8 cellular contexts compared by ENCODE assay signal in genomic region chr21:44013380-44014088, GRCh38. TPM values are rescaled to one million over a fixed set of nuclear protein-coding genes. Genes with fewer than 3 reads are reported as not detected.
DNase-seq lines count a peak whose midpoint lies in the region; ATAC-seq, FAIRE-seq and TF ChIP-seq lines count a peak whose summit lies in the region.

No MANE protein-coding gene starts in this region.

- H3K36me3 Mint-ChIP-seq in activated T-helper 2 cell treated with anti-CD3 and anti-CD28 coated beads, Interferon-gamma antibody, Interleukin-2, Interleukin-4, amounts not matched to agents 10 μg/mL and 5 μg/mL and 100 μg/mL, durations not matched to agents 14 hours and 24 hours and 36 hours (ENCODE audit: low read depth): peaks cover 34% of the 10 kb centered on the region
- peaks cover under 1% of the 10 kb centered on the region for H3K36me3 Mint-ChIP-seq in glutamatergic neuron (ENCODE audit: unreplicated experiment)

- H3K4me1 Mint-ChIP-seq in activated T-helper 2 cell treated with anti-CD3 and anti-CD28 coated beads, Interferon-gamma antibody, Interleukin-2, Interleukin-4, amounts not matched to agents 10 μg/mL and 5 μg/mL and 100 μg/mL, durations not matched to agents 14 hours and 24 hours and 36 hours (ENCODE audit: low read depth): peaks cover 48% of the 10 kb centered on the region
- peaks cover 20% of the 10 kb centered on the region for H3K4me1 Mint-ChIP-seq in glutamatergic neuron (ENCODE audit: low read depth, unreplicated experiment)

- H3K4me3 ChIP-seq in skeletal muscle cell (ENCODE audit: low read depth, low read length): peak overlapping the region; percentile 81

- no peaks in the 10 kb centered on the region for H3K9me3 Mint-ChIP-seq in activated T-helper 2 cell treated with anti-CD3 and anti-CD28 coated beads, Interferon-gamma antibody, Interleukin-2, Interleukin-4, amounts not matched to agents 10 μg/mL and 5 μg/mL and 100 μg/mL, durations not matched to agents 14 hours and 24 hours and 36 hours
- H3K9me3 Mint-ChIP-seq in glutamatergic neuron (ENCODE audit: unreplicated experiment): peaks cover 7% of the 10 kb centered on the region

- ATAC-seq in HG03139 (IDR thresholded peaks at IDR 0.05; ENCODE audit: unreplicated experiment): no peak

- TF ChIP-seq POLR2A in H54 (IDR thresholded peaks at IDR 0.05; ENCODE audit: low read depth, low read length): no peak

- FAIRE-seq in H54 (lab: Jason Lieb, UNC): no peak

- intact Hi-C loops in activated T-helper 2 cell treated with anti-CD3 and anti-CD28 coated beads, Interferon-gamma antibody, Interleukin-2, Interleukin-4, amounts not matched to agents 10 μg/mL and 5 μg/mL and 100 μg/mL, durations not matched to agents 14 hours and 24 hours and 36 hours (cut with micrococcal nuclease): no loop called here

- peak overlapping the region; percentile 89 for H3K27ac Mint-ChIP-seq in activated T-helper 2 cell treated with anti-CD3 and anti-CD28 coated beads, Interferon-gamma antibody, Interleukin-2, Interleukin-4, amounts not matched to agents 10 μg/mL and 5 μg/mL and 100 μg/mL, durations not matched to agents 14 hours and 24 hours and 36 hours
- peak overlapping the region; percentile 86 for H3K27ac Mint-ChIP-seq in glutamatergic neuron (ENCODE audit: unreplicated experiment)

- TF ChIP-seq CTCF in glutamatergic neuron (IDR thresholded peaks at IDR 0.05; ENCODE audit: partially characterized antibody, unreplicated experiment): no peak

- peak overlapping the region; percentile 91 for H3K4me3 Mint-ChIP-seq in activated T-helper 2 cell treated with anti-CD3 and anti-CD28 coated beads, Interferon-gamma antibody, Interleukin-2, Interleukin-4, amounts not matched to agents 10 μg/mL and 5 μg/mL and 100 μg/mL, durations not matched to agents 14 hours and 24 hours and 36 hours (ENCODE audit: low read depth)
- H3K4me3 Mint-ChIP-seq in glutamatergic neuron (ENCODE audit: unreplicated experiment): peak overlapping the region; percentile 92

- no peaks in the 10 kb centered on the region for H3K27me3 Mint-ChIP-seq in activated T-helper 2 cell treated with anti-CD3 and anti-CD28 coated beads, Interferon-gamma antibody, Interleukin-2, Interleukin-4, amounts not matched to agents 10 μg/mL and 5 μg/mL and 100 μg/mL, durations not matched to agents 14 hours and 24 hours and 36 hours (ENCODE audit: low read depth)
- H3K27me3 Mint-ChIP-seq in glutamatergic neuron (ENCODE audit: unreplicated experiment): peaks cover 8% of the 10 kb centered on the region

- DNase-seq in GM03348 (ENCODE audit: low spot score) (peak; percentile 37), NAMALWA (ENCODE audit: low spot score) (peak; percentile 73), glutamatergic neuron (no peak), skeletal muscle cell (ENCODE audit: low read depth) (no peak), H54 (ENCODE audit: insufficient read length, low spot score) (no peak), NCI-H510A (lab: John Stamatoyannopoulos, UW) (no peak)
- no peak for DNase-seq in activated T-helper 2 cell treated with anti-CD3 and anti-CD28 coated beads, Interferon-gamma antibody, Interleukin-2, Interleukin-4, amounts not matched to agents 10 μg/mL and 5 μg/mL and 100 μg/mL, durations not matched to agents 14 hours and 24 hours and 36 hours (ENCODE audit: low spot score)

RNA-seq across cellular contexts. Expression of gene TRAPPC10, which starts 1.4 kb away (rescaled TPM):
- 67.3 and 69.9 TPM in 2 replicates for total RNA-seq in activated T-helper 2 cell treated with anti-CD3 and anti-CD28 coated beads, Interferon-gamma antibody, Interleukin-2, Interleukin-4, amounts not matched to agents 10 μg/mL and 5 μg/mL and 100 μg/mL, durations not matched to agents 14 hours and 24 hours and 36 hours
- total RNA-seq in glutamatergic neuron (ENCODE audit: unreplicated experiment): 48.4 TPM

Comparison
In these comparisons a context has a peak if more than half of its experiments do, and no peak if none do; other contexts are left out.
1. DNase-seq: peak in GM03348 (single experiment) and NAMALWA (single experiment); none in activated T-helper 2 cell treated with anti-CD3 and anti-CD28 coated beads, Interferon-gamma antibody, Interleukin-2, Interleukin-4, amounts not matched to agents 10 μg/mL and 5 μg/mL and 100 μg/mL, durations not matched to agents 14 hours and 24 hours and 36 hours (single experiment), glutamatergic neuron (single experiment), skeletal muscle cell (single experiment), H54 (single experiment) and NCI-H510A (single experiment).